Comparison of ENCODE assay signal across 21 cellular contexts in genomic region chr1:39965051-39965450, GRCh38.
"Had no signal": no experiment of that assay in that cellular context is flagged by ENCODE, and none has a peak within 500 bp of the region (broad histone marks: within the 10 kb centered on the region; RNA-seq: fewer than 3 reads in every experiment).

No MANE protein-coding gene starts in this region.

- H3K4me3 ChIP-seq: SK-N-MC had no signal

- H3K27ac Mint-ChIP-seq: activated CD4-positive, alpha-beta T cell treated with anti-CD3 and anti-CD28 coated beads for 36 hours; activated naive CD4-positive, alpha-beta T cell treated with anti-CD3 and anti-CD28 coated beads for 36 hours; activated naive CD8-positive, alpha-beta T cell; brain; T-cell had no signal

- H3K9me3 Mint-ChIP-seq: activated naive CD4-positive, alpha-beta T cell treated with anti-CD3 and anti-CD28 coated beads for 36 hours; activated T-cell treated with anti-CD3 and anti-CD28 coated beads, Interleukin-2, amount 50 U/mL, for 4 hours; brain; central memory CD8-positive, alpha-beta T cell; T-cell had no signal

- H3K27ac ChIP-seq: SK-N-MC, WERI-Rb-1 had no signal

- H3K36me3 ChIP-seq: WERI-Rb-1 had no signal

- H3K4me3 Mint-ChIP-seq: activated CD4-positive, alpha-beta T cell treated with anti-CD3 and anti-CD28 coated beads for 36 hours; activated naive CD4-positive, alpha-beta T cell treated with anti-CD3 and anti-CD28 coated beads for 36 hours; activated naive CD8-positive, alpha-beta T cell; activated T-cell treated with anti-CD3 and anti-CD28 coated beads, Interleukin-2, amount 50 U/mL, for 4 hours; brain; central memory CD8-positive, alpha-beta T cell; T-cell had no signal

- H3K4me1 Mint-ChIP-seq: central memory CD8-positive, alpha-beta T cell had no signal

- H3K36me3 Mint-ChIP-seq: T-cell had no signal

- ATAC-seq: activated CD4-positive, alpha-beta T cell treated with anti-CD3 and anti-CD28 coated beads for 36 hours; activated T-cell treated with anti-CD3 and anti-CD28 coated beads, Interleukin-2, amount 50 U/mL, for 4 hours; T-cell had no signal

- DNase-seq: activated CD4-positive, alpha-beta T cell treated with anti-CD3 and anti-CD28 coated beads for 36 hours; activated CD4-positive, alpha-beta T cell treated with anti-CD3 and anti-CD28 coated beads, Interleukin-2, amount 50 U/mL, for 1 hour; activated gamma-delta T cell; activated naive CD4-positive, alpha-beta T cell treated with anti-CD3 and anti-CD28 coated beads for 36 hours; activated T-cell treated with anti-CD3 and anti-CD28 coated beads, Interleukin-2, amount 50 U/mL, for 4 hours; amygdala; Kasumi-1; KBM-7; NCI-H1048; NCI-H146; NCI-H187 treated with DMSO at 0.1 percent for 48 hours; NCI-H2081 treated with DMSO at 0.1 percent for 48 hours; NCI-H446; NCI-H524; T-cell; T-helper 2 cell; WERI-Rb-1 had no signal

- H3K27me3 Mint-ChIP-seq: activated CD4-positive, alpha-beta T cell treated with anti-CD3 and anti-CD28 coated beads for 36 hours; activated naive CD8-positive, alpha-beta T cell; central memory CD8-positive, alpha-beta T cell; T-cell had no signal
